Comparison of ENCODE assay signal across 1 cellular context in the genomic region with DNA sequence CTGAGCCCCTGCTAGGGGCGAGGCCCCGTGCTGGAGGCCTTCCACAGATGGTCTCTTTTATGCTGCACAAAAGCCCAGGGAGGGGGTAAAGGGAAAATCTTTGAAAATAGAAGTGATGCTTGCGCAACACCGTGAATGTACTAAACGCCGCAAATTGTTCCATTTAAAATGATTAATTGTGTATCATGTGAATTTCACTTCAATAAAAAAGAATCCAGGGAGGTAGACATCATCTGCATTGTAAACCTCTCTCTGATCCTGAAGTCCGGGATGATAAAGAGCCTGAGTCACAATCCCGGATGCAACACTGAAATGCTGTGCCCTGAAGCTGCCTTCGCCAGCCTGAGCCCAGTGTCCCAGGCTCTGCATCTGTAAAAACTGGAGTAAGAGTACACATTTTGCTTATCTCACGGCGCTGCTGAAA.
TF ChIP-seq lines count a peak whose summit lies in the region.

No MANE protein-coding gene starts in this region.

TF ChIP-seq in HEK293, 187 proteins besides CTCF, POLR2A, EP300 and RAD21 (continued from another document):
- TF ChIP-seq ZNF654 (tag by site-specific recombination; IDR thresholded peaks at IDR 0.05; ENCODE audit: low read depth), result no peak
- TF ChIP-seq ZBTB8A (tag by site-specific recombination; IDR thresholded peaks at IDR 0.05), result no peak
- peak; percentile 35; the same call in 1 of the 2 replicates for TF ChIP-seq PRDM10 (tag by site-specific recombination; IDR thresholded peaks at IDR 0.05)
- no peak for TF ChIP-seq ZNF626 (tag by site-specific recombination; IDR thresholded peaks at IDR 0.05)
- TF ChIP-seq ZNF76 (tag by site-specific recombination; IDR thresholded peaks at IDR 0.05; ENCODE audit: borderline replicate concordance, low read depth), result no peak
- TF ChIP-seq ZBTB44 (tag by site-specific recombination; IDR thresholded peaks at IDR 0.05), result no peak
- TF ChIP-seq ZNF416 (tag by site-specific recombination; IDR thresholded peaks at IDR 0.05), result no peak
- TF ChIP-seq, protein P1, sequence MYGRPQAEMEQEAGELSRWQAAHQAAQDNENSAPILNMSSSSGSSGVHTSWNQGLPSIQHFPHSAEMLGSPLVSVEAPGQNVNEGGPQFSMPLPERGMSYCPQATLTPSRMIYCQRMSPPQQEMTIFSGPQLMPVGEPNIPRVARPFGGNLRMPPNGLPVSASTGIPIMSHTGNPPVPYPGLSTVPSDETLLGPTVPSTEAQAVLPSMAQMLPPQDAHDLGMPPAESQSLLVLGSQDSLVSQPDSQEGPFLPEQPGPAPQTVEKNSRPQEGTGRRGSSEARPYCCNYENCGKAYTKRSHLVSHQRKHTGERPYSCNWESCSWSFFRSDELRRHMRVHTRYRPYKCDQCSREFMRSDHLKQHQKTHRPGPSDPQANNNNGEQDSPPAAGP (tag by site-specific recombination; IDR thresholded peaks at IDR 0.05), result no peak
TF ChIP-seq in HEK293: peak in this region for 3.
